In the genomic region with DNA sequence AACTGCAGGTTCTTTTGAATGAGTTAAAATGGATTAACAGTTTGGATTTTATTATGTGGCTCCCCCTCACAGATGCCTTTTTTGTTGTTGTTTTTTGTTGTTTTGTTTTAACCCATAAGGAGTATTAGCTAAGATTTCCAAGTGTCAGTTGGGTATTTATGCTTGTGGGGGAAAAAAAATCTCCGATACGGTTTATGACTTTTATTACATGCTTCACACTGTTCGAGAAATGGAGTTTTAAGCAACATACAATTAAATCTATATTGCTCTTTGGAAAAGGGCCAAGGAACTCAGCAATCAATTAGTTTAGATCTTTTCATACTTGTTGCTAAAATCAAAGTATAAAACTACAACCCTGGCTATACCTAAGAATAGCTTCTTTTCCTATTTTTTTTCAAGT, we compare ENCODE assay signal across 13 cellular contexts. TPM values are rescaled to one million over a fixed set of nuclear protein-coding genes. Genes with fewer than 3 reads are reported as not detected.
DNase-seq lines count a peak whose midpoint lies in the region; ATAC-seq and TF ChIP-seq lines count a peak whose summit lies in the region.
"Had no signal": no experiment of that assay in that cellular context is flagged by ENCODE, and none has a peak within 500 bp of the region (broad histone marks: within the 10 kb centered on the region; RNA-seq: fewer than 3 reads in every experiment).

No MANE protein-coding gene starts in this region.

- H3K27ac ChIP-seq in right lobe of liver (peak overlapping the region; percentile 48 to 97 (median 90)), suprapubic skin (peak overlapping the region; percentile 90)

- WGBS in right lobe of liver (ENCODE audit: insufficient coverage, low coverage, low lambda C conversion rate, missing lambda C conversion rate), result 40% methylated on average over 3 of the region's 3 CpGs
- WGBS in suprapubic skin, result 77% methylated on average over 3 of the region's 3 CpGs

- TF ChIP-seq EP300 in suprapubic skin (IDR thresholded peaks at IDR 0.05), result no peak

- H3K4me3 ChIP-seq in NB4 (ENCODE audit: low read depth, low read length), result peak overlapping the region; percentile 23
- H3K4me3 ChIP-seq in right lobe of liver, result peak overlapping the region in 1 of 3 donors; percentile 55
- peak overlapping the region; percentile 52 for H3K4me3 ChIP-seq in suprapubic skin

- TF ChIP-seq CTCF in NB4 (IDR thresholded peaks at IDR 0.05; ENCODE audit: low read depth, low read length) (no peak), chondrocyte (IDR thresholded peaks at IDR 0.05) (no peak), right lobe of liver (IDR thresholded peaks at IDR 0.05) (no peak), suprapubic skin (IDR thresholded peaks at IDR 0.05) (no peak)

- intact Hi-C loops in right lobe of liver (cut with DNase I), result loop anchor here in 1 of 2 donors (10.0 kb wide), 1 partner anchor 162 kb away; no protein-coding TSS in a partner anchor

- H3K36me3 ChIP-seq in right lobe of liver (no peaks in the 10 kb centered on the region), suprapubic skin (no peaks in the 10 kb centered on the region)

- H3K9me3 ChIP-seq in right lobe of liver, result no peaks in the 10 kb centered on the region
- H3K9me3 ChIP-seq in suprapubic skin, result no peaks in the 10 kb centered on the region

- DNase-seq in NB4 (ENCODE audit: low read depth) (no peak), chondrocyte (ENCODE audit: low spot score) (no peak), right lobe of liver (no peak), suprapubic skin (ENCODE audit: low spot score in 2 of 2) (no peak), HPDE6-E6E7 (ENCODE audit: extremely low spot score) (no peak), NCI-H2227 treated with DMSO at 0.1 percent for 48 hours (lab: John Stamatoyannopoulos, UW) (no peak), NCI-H510A (lab: John Stamatoyannopoulos, UW) (no peak)
- DNase-seq: DMS 273 treated with DMSO at 0.1 percent for 48 hours; naive B cell; NCI-H187 treated with DMSO at 0.1 percent for 48 hours; PC-3; stimulated activated CD4-positive, alpha-beta T cell treated with anti-CD3 and anti-CD28 coated beads, Interleukin-2, amount 100 ng/mL, for 24 hours had no signal

- ATAC-seq in right lobe of liver, result no peak
- ATAC-seq in HG02840 (IDR thresholded peaks at IDR 0.05; ENCODE audit: low FRiP score, unreplicated experiment), result no peak
- ATAC-seq: PC-3 had no signal

- peak overlapping the region; percentile 92 for H3K4me3 Mint-ChIP-seq in chondrocyte (ENCODE audit: unreplicated experiment)

- peaks cover 0 to 10% (median 3%) of the 10 kb centered on the region in 4 donors for H3K4me1 ChIP-seq in right lobe of liver
- peaks cover 11% of the 10 kb centered on the region for H3K4me1 ChIP-seq in suprapubic skin

- H3K27ac Mint-ChIP-seq in chondrocyte (ENCODE audit: unreplicated experiment), result peak overlapping the region; percentile 100

- peaks cover 95% of the 10 kb centered on the region for H3K4me1 Mint-ChIP-seq in chondrocyte (ENCODE audit: low read depth)

- H3K9me3 Mint-ChIP-seq in chondrocyte (ENCODE audit: low read depth), result no peaks in the 10 kb centered on the region

- no peaks in the 10 kb centered on the region for H3K27me3 ChIP-seq in right lobe of liver
- H3K27me3 ChIP-seq in suprapubic skin, result peaks cover 15% of the 10 kb centered on the region

- H3K36me3 Mint-ChIP-seq in chondrocyte (ENCODE audit: low read depth), result peaks cover 16% of the 10 kb centered on the region

- no peaks in the 10 kb centered on the region for H3K27me3 Mint-ChIP-seq in chondrocyte (ENCODE audit: low read depth)

- TF ChIP-seq POLR2A in NB4 (IDR thresholded peaks at IDR 0.05; ENCODE audit: extremely low read depth, insufficient read length) (no peak), right lobe of liver (IDR thresholded peaks at IDR 0.05) (no peak), suprapubic skin (IDR thresholded peaks at IDR 0.05) (no peak)

RNA-seq across cellular contexts. Expression of a gene that starts 15.9 kb away (rescaled TPM):
- total RNA-seq in chondrocyte (151 to 169 TPM (median 167 TPM) in 3 replicates), right lobe of liver (10 to 100 TPM; 11.6 to 30.0 (median 20.7) TPM), suprapubic skin (10 to 100 TPM in 2 of 4 donors, 1 to 10 TPM in 2; 4.0 to 12.7 (median 7.1) TPM)
